In the genomic region with DNA sequence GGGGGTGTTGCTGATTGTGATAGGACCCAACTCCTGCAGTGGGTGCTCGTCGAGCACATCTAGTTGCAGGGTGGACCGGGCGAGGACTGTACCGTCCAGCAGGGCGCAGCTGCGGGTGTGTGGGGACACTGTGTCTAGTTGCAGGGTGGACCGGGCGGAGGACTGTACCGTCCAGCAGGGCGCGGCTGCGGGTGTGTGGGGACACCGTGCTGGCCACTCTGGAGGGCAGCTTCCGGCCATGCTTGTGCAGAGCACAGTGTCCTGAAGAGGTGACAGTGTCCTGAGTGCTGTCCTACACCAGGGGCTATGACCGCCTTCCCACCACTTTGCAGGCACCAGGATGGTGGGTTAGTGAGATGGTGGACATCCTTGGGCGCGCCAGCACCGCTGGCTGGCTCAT, we compare ENCODE assay signal across 15 cellular contexts.
"Had no signal": no experiment of that assay in that cellular context is flagged by ENCODE, and none has a peak within 500 bp of the region (broad histone marks: within the 10 kb centered on the region; RNA-seq: fewer than 3 reads in every experiment).

No MANE protein-coding gene starts in this region.

- ATAC-seq: activated naive CD4-positive, alpha-beta T cell treated with anti-CD3 and anti-CD28 coated beads, Interleukin-2, amount 50 U/mL, for 72 hours; pancreas; T-cell had no signal

- H3K4me1 ChIP-seq: pancreas had no signal

- H3K36me3 Mint-ChIP-seq: T-cell had no signal

- H3K27ac ChIP-seq: brain microvascular endothelial cell, pancreas, stomach, thoracic aorta had no signal

- H3K4me3 Mint-ChIP-seq: activated CD4-positive, alpha-beta T cell treated with anti-CD3 and anti-CD28 coated beads, Interleukin-2, amount 10 ng/mL, durations not matched to agents 7 days and 5 days had no signal

- DNase-seq: activated CD4-positive, alpha-beta T cell treated with anti-CD3 and anti-CD28 coated beads, Interleukin-2, amount 10 ng/mL, durations not matched to agents 7 days and 5 days; activated CD4-positive, CD25-positive, alpha-beta regulatory T cell; activated T-cell treated with anti-CD3 and anti-CD28 coated beads, Interleukin-2, amount 50 U/mL, for 1 hour; brain microvascular endothelial cell; cerebellar nuclear complex; hypothalamus; mammary epithelial cell; pancreas; retina; stimulated activated CD4-positive, alpha-beta T cell treated with anti-CD3 and anti-CD28 coated beads, Interleukin-15, amount 100 ng/mL, for 24 hours; stimulated activated CD4-positive, alpha-beta T cell treated with anti-CD3 and anti-CD28 coated beads, Interleukin-4, amount 100 ng/mL, for 24 hours; stomach; T-cell had no signal

- H3K9me3 Mint-ChIP-seq: activated CD4-positive, alpha-beta T cell treated with anti-CD3 and anti-CD28 coated beads, Interleukin-2, amount 10 ng/mL, durations not matched to agents 7 days and 5 days; activated naive CD4-positive, alpha-beta T cell treated with anti-CD3 and anti-CD28 coated beads, Interleukin-2, amount 50 U/mL, for 72 hours; T-cell had no signal

- H3K9me3 ChIP-seq: pancreas, stomach, thoracic aorta had no signal

- H3K36me3 ChIP-seq: brain microvascular endothelial cell, pancreas, stomach, thoracic aorta had no signal

- H3K4me3 ChIP-seq: pancreas, thoracic aorta had no signal

- H3K27ac Mint-ChIP-seq: activated CD4-positive, alpha-beta T cell treated with anti-CD3 and anti-CD28 coated beads, Interleukin-2, amount 10 ng/mL, durations not matched to agents 7 days and 5 days; activated naive CD4-positive, alpha-beta T cell treated with anti-CD3 and anti-CD28 coated beads, Interleukin-2, amount 50 U/mL, for 72 hours; T-cell had no signal
